8 cellular contexts compared by ENCODE assay signal in genomic region chr19:49451430-49452181, GRCh38. TPM values are rescaled to one million over a fixed set of nuclear protein-coding genes. Genes with fewer than 3 reads are reported as not detected.
A peak's percentile ranks its signal among the peaks of the same experiment; 100 is the strongest.
DNase-seq lines count a peak whose midpoint lies in the region; ATAC-seq and TF ChIP-seq lines count a peak whose summit lies in the region.

Gene PIH1D1, minus strand, starts transcription at chr19:49451814. Its CDS starts 240 bp downstream, at chr19:49451574.

- no peak within 1 kb of the TSS for H2AFZ ChIP-seq in GM23338

- H3K4me1 ChIP-seq in DOHH2 (ENCODE audit: control insufficient read depth, low read length): peaks cover 27% of the 10 kb centered on the region
- H3K4me1 ChIP-seq in GM23338 (ENCODE audit: insufficient read depth): peaks cover 21% of the 10 kb centered on the region; the same call in 1 of the 2 replicates

- H3K79me2 ChIP-seq in DOHH2 (ENCODE audit: control insufficient read depth, low read length) (peaks cover 64% of the 10 kb centered on the region), GM23338 (replicated peaks; ENCODE audit: insufficient read depth) (peaks cover 30% of the 10 kb centered on the region)

- peaks cover 59% of the 10 kb centered on the region for H3K36me3 ChIP-seq in DOHH2 (ENCODE audit: control insufficient read depth, low read length)
- H3K36me3 ChIP-seq in GM23338 (ENCODE audit: insufficient read depth): peaks cover 4% of the 10 kb centered on the region; the same call in 1 of the 2 replicates

- H4K20me1 ChIP-seq in DOHH2 (ENCODE audit: control insufficient read depth, insufficient read depth, low read depth, low read length) (no peaks in the 10 kb centered on the region; the same call in 1 of the 2 replicates), GM23338 (replicated peaks; ENCODE audit: insufficient read depth) (peaks cover 8% of the 10 kb centered on the region; the same call in 1 of the 2 replicates)

- peaks cover 55% of the 10 kb centered on the region for H3K36me3 Mint-ChIP-seq in GM23338 (ENCODE audit: low read depth)
- H3K36me3 Mint-ChIP-seq in activated T-helper 17 cell treated with anti-CD3 and anti-CD28 coated beads, Interleukin-2, amount 50 U/mL, for 72 hours (ENCODE audit: low read depth): peaks cover 70% of the 10 kb centered on the region
- no peaks in the 10 kb centered on the region for H3K36me3 Mint-ChIP-seq in natural killer cell

- peaks cover 21% of the 10 kb centered on the region for H3K4me1 Mint-ChIP-seq in GM23338
- H3K4me1 Mint-ChIP-seq in activated T-helper 17 cell treated with anti-CD3 and anti-CD28 coated beads, Interleukin-2, amount 50 U/mL, for 72 hours: peaks cover 15% of the 10 kb centered on the region
- peaks cover 44 to 47% of the 10 kb centered on the region in 2 donors for H3K4me1 Mint-ChIP-seq in natural killer cell

- CTCF ChIA-PET in RWPE1 (lab: Yijun Ruan, JAX): interaction anchor here (0.5 to 0.8 kb wide), 2 partner anchors 8 to 151 kb away, joined by 3 read pairs; no protein-coding TSS in a partner anchor

- peak; percentile 100 for DNase-seq in GM23338 (ENCODE audit: low spot score)
- DNase-seq in LNCaP clone FGC (ENCODE audit: low read depth): peak; percentile 99
- DNase-seq in RWPE1 (ENCODE audit: low spot score): peak; percentile 93
- peak; percentile 99 for DNase-seq in fibroblast of peridontal ligament (ENCODE audit: extremely low read depth)
- peak; percentile 89 for DNase-seq in natural killer cell
- DNase-seq in stimulated activated naive CD4-positive, alpha-beta T cell treated with Interleukin-2 at 50 U/mL for 16 hours (lab: John Stamatoyannopoulos, UW): peak; percentile 93

- H3K9me2 ChIP-seq in DOHH2 (replicated peaks; ENCODE audit: control insufficient read depth, low read length): no peaks in the 10 kb centered on the region
- no peaks in the 10 kb centered on the region for H3K9me2 ChIP-seq in GM23338 (ENCODE audit: insufficient read depth)

- H3K4me3 ChIP-seq in DOHH2 (ENCODE audit: low read length) (peak within 1 kb of the TSS; percentile 99), GM23338 (peak within 1 kb of the TSS; percentile 85), LNCaP clone FGC (ENCODE audit: low read depth, low read length) (peak within 1 kb of the TSS; percentile 78)

- peak within 1 kb of the TSS; percentile 94 for H3K27ac ChIP-seq in DOHH2 (ENCODE audit: low read depth, low read length)
- peak within 1 kb of the TSS; percentile 93 for H3K27ac ChIP-seq in GM23338 (ENCODE audit: low read depth)
- H3K27ac ChIP-seq in RWPE1: peak within 1 kb of the TSS; percentile 98

- peaks cover 9% of the 10 kb centered on the region; the same call in 2 of the 3 replicates for H3K9me3 Mint-ChIP-seq in GM23338
- no peaks in the 10 kb centered on the region for H3K9me3 Mint-ChIP-seq in activated T-helper 17 cell treated with anti-CD3 and anti-CD28 coated beads, Interleukin-2, amount 50 U/mL, for 72 hours
- no peaks in the 10 kb centered on the region for H3K9me3 Mint-ChIP-seq in natural killer cell

- H3K27ac Mint-ChIP-seq in GM23338: peak within 1 kb of the TSS; percentile 99
- H3K27ac Mint-ChIP-seq in activated T-helper 17 cell treated with anti-CD3 and anti-CD28 coated beads, Interleukin-2, amount 50 U/mL, for 72 hours: peak within 1 kb of the TSS; percentile 99
- peak within 1 kb of the TSS; percentile 98 to 100 for H3K27ac Mint-ChIP-seq in natural killer cell

- no peaks in the 10 kb centered on the region for H3K9me3 ChIP-seq in DOHH2 (ENCODE audit: control insufficient read depth, insufficient read depth, low read length)

- TF ChIP-seq CTCF in DOHH2 (IDR thresholded peaks at IDR 0.05; ENCODE audit: low read depth, low read length, poor library complexity, severe bottlenecking) (no peak), GM23338 (conservative IDR thresholded peaks at IDR 0.05; ENCODE audit: low read depth in 2 of 2) (no peak), LNCaP clone FGC (IDR thresholded peaks at IDR 0.05; ENCODE audit: control insufficient read depth, extremely low read depth, insufficient read depth) (no peak), RWPE1 (conservative IDR thresholded peaks at IDR 0.05; ENCODE audit: low read depth) (no peak), natural killer cell (IDR thresholded peaks at IDR 0.05) (no peak)

- peaks cover 31% of the 10 kb centered on the region for H3K27me3 Mint-ChIP-seq in GM23338 (ENCODE audit: insufficient read depth, low read depth, poor library complexity)
- no peaks in the 10 kb centered on the region for H3K27me3 Mint-ChIP-seq in activated T-helper 17 cell treated with anti-CD3 and anti-CD28 coated beads, Interleukin-2, amount 50 U/mL, for 72 hours
- no peaks in the 10 kb centered on the region for H3K27me3 Mint-ChIP-seq in natural killer cell (ENCODE audit: low read depth in 2 of 2)

- no peaks in the 10 kb centered on the region for H3K27me3 ChIP-seq in DOHH2 (ENCODE audit: control insufficient read depth, low read length)
- H3K27me3 ChIP-seq in GM23338 (ENCODE audit: insufficient read depth): no peaks in the 10 kb centered on the region

- intact Hi-C loops in natural killer cell (cut with micrococcal nuclease): loop anchor here (1.0 to 2.0 kb wide), 2 partner anchors 8 to 45 kb away; partner anchors contain the start of gene RPS11

- peaks cover 11% of the 10 kb centered on the region for H3F3A ChIP-seq in DOHH2 (ENCODE audit: control insufficient read depth, insufficient read depth)
- peaks cover 22% of the 10 kb centered on the region; the same call in 1 of the 2 replicates for H3F3A ChIP-seq in GM23338 (replicated peaks; ENCODE audit: low read depth)

- ATAC-seq in GM23338 (peak; percentile 68), natural killer cell (peak; percentile 66 to 77 (median 70))
- ATAC-seq in activated T-helper 17 cell treated with anti-CD3 and anti-CD28 coated beads, Interleukin-2, amount 50 U/mL, for 72 hours (replicated peaks): peak; percentile 75

- peak within 1 kb of the TSS; percentile 93 for H3K4me2 ChIP-seq in DOHH2 (ENCODE audit: low read length)
- H3K4me2 ChIP-seq in GM23338: peak within 1 kb of the TSS; percentile 75

- POLR2A ChIA-PET in RWPE1 (lab: Yijun Ruan, JAX; ENCODE audit: low non-redundant PET): interaction anchor here (0.6 to 1.5 kb wide), 6 partner anchors 22 to 220 kb away, joined by 3 to 6 read pairs (median 4); partner anchors contain the start of gene FLT3LG

- H3K4me3 Mint-ChIP-seq in GM23338: peak within 1 kb of the TSS; percentile 95
- H3K4me3 Mint-ChIP-seq in activated T-helper 17 cell treated with anti-CD3 and anti-CD28 coated beads, Interleukin-2, amount 50 U/mL, for 72 hours: peak within 1 kb of the TSS; percentile 99
- peak within 1 kb of the TSS; percentile 99 for H3K4me3 Mint-ChIP-seq in natural killer cell

TF ChIP-seq in GM23338, 12 proteins besides CTCF, POLR2A, EP300 and RAD21:
- TF ChIP-seq POLR2AphosphoS5 (IDR thresholded peaks at IDR 0.05; ENCODE audit: low read depth): peak; percentile 97
- peak; percentile 92 for TF ChIP-seq ETS1 (IDR thresholded peaks at IDR 0.05)
- TF ChIP-seq STAT1 (IDR thresholded peaks at IDR 0.05; ENCODE audit: unreplicated experiment): no peak
- 0 out of 2 replicates have a peak, but pooled peaks have one; percentile 45 for TF ChIP-seq CREB1 (CRISPR knock-in tag; IDR thresholded peaks at IDR 0.05; ENCODE audit: low read depth)

RNA-seq across cellular contexts. Expression of gene PIH1D1, which starts in this region (rescaled TPM):
- 147 and 164 TPM in 2 replicates for total RNA-seq in GM23338 (2014; rRNA removed; shearing (Covaris generic))
- 93.6 and 103 TPM in 2 replicates for polyA plus RNA-seq in GM23338 (2016; fragmentation: Nextera tagmentation; extraction: Ambion mirVana)
- 100 to 1,000 TPM; 183 to 194 TPM for total RNA-seq in activated T-helper 17 cell treated with anti-CD3 and anti-CD28 coated beads, Interleukin-2, amount 50 U/mL, for 72 hours
- total RNA-seq in natural killer cell: 100 to 1,000 TPM; 112 to 149 (median 138) TPM

Comparison
In these comparisons a context has a peak if more than half of its experiments do, and no peak if none do; other contexts are left out.
1. Peak in every context shown above with its lines: DNase-seq, ATAC-seq, H3K4me3 ChIP-seq and H3K27ac ChIP-seq.